In the genomic region with DNA sequence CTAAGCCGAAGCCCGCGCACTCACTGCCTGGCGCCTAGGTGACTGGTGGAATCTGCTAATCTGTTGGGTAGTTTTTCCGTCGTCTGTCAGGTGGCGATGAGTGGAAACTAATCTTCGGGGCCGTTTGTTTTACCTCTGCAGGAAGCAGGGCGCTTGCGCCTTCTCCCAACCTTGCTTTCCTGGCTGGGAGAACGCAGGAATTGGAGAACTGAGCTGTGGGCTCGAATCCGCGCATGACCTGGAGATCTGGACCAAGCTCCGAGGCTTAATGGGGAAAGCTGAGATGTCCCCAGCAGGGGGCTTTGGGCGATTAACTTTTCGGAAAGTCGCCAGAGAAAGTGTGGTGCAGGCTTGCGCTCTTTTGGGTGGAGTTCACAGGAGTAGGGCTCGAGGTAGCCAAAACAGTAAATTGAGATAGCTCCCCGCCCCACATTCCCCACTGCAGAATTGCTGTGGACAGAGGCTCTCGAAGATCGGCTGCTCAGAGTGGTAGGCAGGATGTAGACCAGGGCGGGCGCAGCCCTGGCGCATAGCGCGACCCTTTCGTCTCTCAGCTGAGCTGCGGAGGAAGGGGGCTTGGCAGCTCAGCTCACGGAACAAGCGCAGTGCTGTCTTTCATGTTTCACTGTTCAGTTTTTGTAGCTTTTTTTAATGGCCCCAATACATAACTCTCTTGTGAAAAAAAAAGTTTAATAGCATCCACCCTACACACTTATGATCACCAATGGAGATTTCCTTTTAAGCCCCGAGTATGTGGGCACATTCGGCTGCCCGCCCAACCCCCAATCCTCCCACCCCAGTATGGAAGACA, we compare ENCODE assay signal across 1 cellular context.
TF ChIP-seq lines count a peak whose summit lies in the region.

No MANE protein-coding gene starts in this region.

TF ChIP-seq in endothelial cell of umbilical vein, 7 proteins besides CTCF, POLR2A, EP300 and RAD21:
- no peak for TF ChIP-seq JUN (IDR thresholded peaks at IDR 0.05; ENCODE audit: borderline replicate concordance, insufficient read depth, insufficient read length, low read depth)
- TF ChIP-seq, protein P1, sequence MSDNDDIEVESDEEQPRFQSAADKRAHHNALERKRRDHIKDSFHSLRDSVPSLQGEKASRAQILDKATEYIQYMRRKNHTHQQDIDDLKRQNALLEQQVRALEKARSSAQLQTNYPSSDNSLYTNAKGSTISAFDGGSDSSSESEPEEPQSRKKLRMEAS (IDR thresholded peaks at IDR 0.05; ENCODE audit: insufficient read depth, insufficient read length) = no peak
- TF ChIP-seq POLR2AphosphoS5 (IDR thresholded peaks at IDR 0.05; ENCODE audit: insufficient read depth, low read depth, low read length) = no peak
- no peak for TF ChIP-seq MYC (IDR thresholded peaks at IDR 0.05; ENCODE audit: low read depth, low read length)
- TF ChIP-seq GATA2 (IDR thresholded peaks at IDR 0.05; ENCODE audit: insufficient read depth, insufficient read length, low read depth, low read length) = no peak
